ENCODE assay signal across 9 cellular contexts in the genomic region with DNA sequence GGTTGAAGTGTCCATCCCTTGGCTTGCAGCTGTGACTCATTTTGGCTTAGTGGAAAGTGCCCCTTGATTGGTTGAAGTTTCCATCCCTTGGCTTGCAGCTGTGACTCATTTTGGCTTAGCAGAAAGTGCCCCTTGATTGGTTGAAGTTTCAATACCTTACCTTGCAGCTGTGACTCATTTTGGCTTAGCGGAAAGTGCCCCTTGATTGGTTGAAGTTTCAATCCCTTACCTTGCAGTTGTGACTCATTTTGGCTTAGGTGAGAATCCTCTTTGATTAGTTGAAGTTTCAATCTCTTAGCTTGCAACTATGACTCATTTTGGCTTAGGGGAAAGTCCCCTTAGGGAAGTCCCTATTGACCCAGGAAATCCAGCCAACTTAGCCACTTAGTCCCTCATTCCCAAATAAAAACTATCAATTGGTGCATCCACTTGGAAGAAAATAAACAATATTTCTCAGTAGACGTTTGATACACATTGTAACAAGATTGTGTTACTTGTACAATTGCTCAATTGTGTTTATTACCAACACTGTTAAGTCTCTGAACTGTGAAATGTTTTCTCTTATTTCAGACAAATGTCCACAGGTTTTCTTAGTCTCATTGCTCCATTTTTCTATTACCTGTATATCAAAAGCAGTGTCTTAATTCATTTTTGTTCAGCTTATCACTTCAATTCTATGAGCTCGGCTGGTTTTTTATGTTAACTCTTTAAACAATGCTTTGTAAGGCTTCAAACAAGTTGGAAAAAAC.
DNase-seq lines count a peak whose midpoint lies in the region; ATAC-seq, FAIRE-seq and TF ChIP-seq lines count a peak whose summit lies in the region.
"Had no signal": no experiment of that assay in that cellular context is flagged by ENCODE, and none has a peak within 500 bp of the region (broad histone marks: within the 10 kb centered on the region; RNA-seq: fewer than 3 reads in every experiment).

No MANE protein-coding gene starts in this region.

- H3K36me3 ChIP-seq in WERI-Rb-1 (no peaks in the 10 kb centered on the region), gastrocnemius medialis (no peaks in the 10 kb centered on the region), pancreas (no peaks in the 10 kb centered on the region)

- no peak overlapping the region for H3K27ac Mint-ChIP-seq in HFFc6

- H3K27me3 ChIP-seq in WERI-Rb-1 (ENCODE audit: insufficient read depth, low read depth, severe bottlenecking) (no peaks in the 10 kb centered on the region), gastrocnemius medialis (no peaks in the 10 kb centered on the region), pancreas (no peaks in the 10 kb centered on the region)

- in situ Hi-C loops in gastrocnemius medialis (cut with MboI; ENCODE audit: low sequenced_read_pairs in 4 of 4) = no loop called here

- FAIRE-seq in pancreas (lab: Jason Lieb, UNC) = no peak

- 16 to 38% methylated on average over 3 of the region's 3 CpGs for WGBS in pancreas, 2 donors

- intact Hi-C loops in gastrocnemius medialis (cut with DNase I; ENCODE audit: low total_unique reads) (no loop called here), pancreas (cut with DNase I) (no loop called here)

- H3K27ac ChIP-seq in WERI-Rb-1 = no peak overlapping the region
- no peak overlapping the region for H3K27ac ChIP-seq in gastrocnemius medialis
- H3K27ac ChIP-seq in pancreas = no peak overlapping the region

- H3K9me3 ChIP-seq in WERI-Rb-1 (ENCODE audit: severe bottlenecking) (no peaks in the 10 kb centered on the region), gastrocnemius medialis (no peaks in the 10 kb centered on the region), pancreas (no peaks in the 10 kb centered on the region)

- peak overlapping the region; percentile 73; the same call in 1 of the 2 replicates for H3K4me3 Mint-ChIP-seq in HFFc6

- H3K27me3 Mint-ChIP-seq in HFFc6 (ENCODE audit: insufficient read depth) = no peaks in the 10 kb centered on the region; the same call in 1 of the 2 replicates

- TF ChIP-seq CTCF in HFFc6 (IDR thresholded peaks at IDR 0.05) = no peak
- TF ChIP-seq CTCF in WERI-Rb-1 (IDR thresholded peaks at IDR 0.05; ENCODE audit: low read depth, low read length) = no peak
- TF ChIP-seq CTCF in gastrocnemius medialis (IDR thresholded peaks at IDR 0.05 in 4 of 5, conservative IDR thresholded peaks at IDR 0.05 in 1 of 5) = no peak
- TF ChIP-seq CTCF in pancreas (IDR thresholded peaks at IDR 0.05) = no peak

- H3K4me1 Mint-ChIP-seq in HFFc6 (ENCODE audit: low read depth) = peaks cover 7% of the 10 kb centered on the region; the same call in 1 of the 2 replicates

- no peak for TF ChIP-seq POLR2A in gastrocnemius medialis (IDR thresholded peaks at IDR 0.05)

- peaks cover 4% of the 10 kb centered on the region; the same call in 1 of the 2 replicates for H3K9me3 Mint-ChIP-seq in HFFc6

- ATAC-seq in GM18520 (IDR thresholded peaks at IDR 0.05; ENCODE audit: unreplicated experiment) = peak; percentile 92
- no peak for ATAC-seq in gastrocnemius medialis
- ATAC-seq in pancreas = no peak

- no peak overlapping the region for H3K4me3 ChIP-seq in WERI-Rb-1 (ENCODE audit: low read depth, low read length)
- H3K4me3 ChIP-seq in gastrocnemius medialis = no peak overlapping the region
- H3K4me3 ChIP-seq in pancreas = no peak overlapping the region

- no peaks in the 10 kb centered on the region; the same call in 1 of the 2 replicates for H3K36me3 Mint-ChIP-seq in HFFc6 (ENCODE audit: low read depth)

- DNase-seq in HFFc6 (no peak), NCI-H69 (lab: John Stamatoyannopoulos, UW) (peak; percentile 28), kidney glomerular epithelial cell (lab: John Stamatoyannopoulos, UW) (peak; percentile 90), WERI-Rb-1 (no peak), gastrocnemius medialis (no peak), CD1c-positive myeloid dendritic cell (ENCODE audit: extremely low spot score) (no peak), pancreas (no peak)
- DNase-seq: IMR-90 had no signal

- H3K4me1 ChIP-seq in gastrocnemius medialis (no peaks in the 10 kb centered on the region), pancreas (no peaks in the 10 kb centered on the region)

Comparison
In these comparisons a context has a peak if more than half of its experiments do, and no peak if none do; other contexts are left out.
1. DNase-seq: peak in NCI-H69 (single experiment) and kidney glomerular epithelial cell (single experiment); none in HFFc6 (single experiment), WERI-Rb-1 (single experiment), gastrocnemius medialis (0 of 2), CD1c-positive myeloid dendritic cell (single experiment) and pancreas (0 of 6).